In genomic region chr9:107147134-107147533, GRCh38 we compare ENCODE assay signal across 29 cellular contexts.
"Had no signal": no experiment of that assay in that cellular context is flagged by ENCODE, and none has a peak within 500 bp of the region (broad histone marks: within the 10 kb centered on the region; RNA-seq: fewer than 3 reads in every experiment).

No MANE protein-coding gene starts in this region.

- FAIRE-seq: bronchial epithelial cell had no signal

- H3K4me1 ChIP-seq: body of pancreas, SJCRH30 had no signal

- H3K27me3 ChIP-seq: ascending aorta, body of pancreas had no signal

- H3K9me3 ChIP-seq: ascending aorta, body of pancreas, SJCRH30 had no signal

- H3K4me3 ChIP-seq: ascending aorta, body of pancreas, SJCRH30 had no signal

- H3K27ac Mint-ChIP-seq: activated CD4-positive, alpha-beta T cell treated with anti-CD3 and anti-CD28 coated beads, Interleukin-2, amount 10 ng/mL, durations not matched to agents 24 days and 14 days; activated CD8-positive, alpha-beta memory T cell treated with anti-CD3 and anti-CD28 coated beads, Interleukin-2, amount 10 ng/mL, durations not matched to agents 7 days and 5 days; activated naive CD4-positive, alpha-beta T cell treated with anti-CD3 and anti-CD28 coated beads, Interleukin-2, amount 50 U/mL, for 24 hours; activated T-cell treated with anti-CD3 and anti-CD28 coated beads, Interleukin-2, amount 50 U/mL, for 24 hours; activated T-helper 1 cell treated with anti-CD3 and anti-CD28 coated beads, Interleukin-12 subunit alpha, Interleukin-12 subunit beta, Interleukin-2, Interleukin-4 antibody, amounts not matched to agents 30 ng/mL and 10 ng/mL and 1 ng/mL, durations not matched to agents 14 hours and 24 hours and 36 hours; T-helper 17 cell; WTC11 had no signal

- H3K36me3 Mint-ChIP-seq: activated CD8-positive, alpha-beta memory T cell treated with anti-CD3 and anti-CD28 coated beads, Interleukin-2, amount 10 ng/mL, durations not matched to agents 7 days and 5 days; activated naive CD4-positive, alpha-beta T cell treated with anti-CD3 and anti-CD28 coated beads, Interleukin-2, amount 50 U/mL, for 24 hours; WTC11 had no signal

- H3K36me3 ChIP-seq: ascending aorta, SJCRH30 had no signal

- H3K4me3 Mint-ChIP-seq: activated CD4-positive, alpha-beta T cell treated with anti-CD3 and anti-CD28 coated beads, Interleukin-2, amount 10 ng/mL, durations not matched to agents 24 days and 14 days; activated CD8-positive, alpha-beta memory T cell treated with anti-CD3 and anti-CD28 coated beads, Interleukin-2, amount 10 ng/mL, durations not matched to agents 7 days and 5 days; activated naive CD4-positive, alpha-beta T cell treated with anti-CD3 and anti-CD28 coated beads, Interleukin-2, amount 50 U/mL, for 24 hours; activated T-cell treated with anti-CD3 and anti-CD28 coated beads, Interleukin-2, amount 50 U/mL, for 24 hours; activated T-helper 1 cell treated with anti-CD3 and anti-CD28 coated beads, Interleukin-12 subunit alpha, Interleukin-12 subunit beta, Interleukin-2, Interleukin-4 antibody, amounts not matched to agents 30 ng/mL and 10 ng/mL and 1 ng/mL, durations not matched to agents 14 hours and 24 hours and 36 hours; T-helper 17 cell; WTC11 had no signal

- H3K4me1 Mint-ChIP-seq: activated CD4-positive, alpha-beta T cell treated with anti-CD3 and anti-CD28 coated beads, Interleukin-2, amount 10 ng/mL, durations not matched to agents 24 days and 14 days; activated CD8-positive, alpha-beta memory T cell treated with anti-CD3 and anti-CD28 coated beads, Interleukin-2, amount 10 ng/mL, durations not matched to agents 7 days and 5 days; activated naive CD4-positive, alpha-beta T cell treated with anti-CD3 and anti-CD28 coated beads, Interleukin-2, amount 50 U/mL, for 24 hours; T-helper 17 cell; WTC11 had no signal

- H3K9me3 Mint-ChIP-seq: activated CD4-positive, alpha-beta T cell treated with anti-CD3 and anti-CD28 coated beads, Interleukin-2, amount 10 ng/mL, durations not matched to agents 24 days and 14 days; activated naive CD4-positive, alpha-beta T cell treated with anti-CD3 and anti-CD28 coated beads, Interleukin-2, amount 50 U/mL, for 24 hours; activated T-helper 1 cell treated with anti-CD3 and anti-CD28 coated beads, Interleukin-12 subunit alpha, Interleukin-12 subunit beta, Interleukin-2, Interleukin-4 antibody, amounts not matched to agents 30 ng/mL and 10 ng/mL and 1 ng/mL, durations not matched to agents 14 hours and 24 hours and 36 hours had no signal

- DNase-seq: activated CD4-positive, alpha-beta T cell treated with anti-CD3 and anti-CD28 coated beads for 1 hour; activated CD4-positive, alpha-beta T cell treated with anti-CD3 and anti-CD28 coated beads, Interleukin-2, amount 10 ng/mL, durations not matched to agents 24 days and 14 days; activated CD4-positive, alpha-beta T cell treated with anti-CD3 and anti-CD28 coated beads, Interleukin-2, amount 50 U/mL, for 48 hours; activated CD8-positive, alpha-beta memory T cell treated with anti-CD3 and anti-CD28 coated beads, Interleukin-2, amount 10 ng/mL, durations not matched to agents 7 days and 5 days; activated effector memory CD4-positive, alpha-beta T cell treated with Interleukin-2 at 50 U/mL for 16 hours; activated naive CD4-positive, alpha-beta T cell; activated T-cell treated with anti-CD3 and anti-CD28 coated beads, Interleukin-2, amount 50 U/mL, for 24 hours; body of pancreas; cerebellar nuclear complex; Kasumi-1; KBM-7; NCI-H1105 treated with DMSO at 0.1 percent for 48 hours; NCI-H1436 treated with DMSO at 0.1 percent for 48 hours; NCI-H187; NCI-H2081; NCI-H446; NCI-H748 treated with DMSO at 0.1 percent for 48 hours; RPMI8226; SJCRH30; SW 1271; T-helper 17 cell; T-helper 9 cell had no signal

- H3K27me3 Mint-ChIP-seq: activated CD4-positive, alpha-beta T cell treated with anti-CD3 and anti-CD28 coated beads, Interleukin-2, amount 10 ng/mL, durations not matched to agents 24 days and 14 days had no signal

- H3K27ac ChIP-seq: ascending aorta, body of pancreas, SJCRH30 had no signal

- ATAC-seq: activated CD8-positive, alpha-beta memory T cell treated with anti-CD3 and anti-CD28 coated beads, Interleukin-2, amount 10 ng/mL, durations not matched to agents 7 days and 5 days; body of pancreas; Right ventricle myocardium inferior; SK-N-SH treated with all-trans-retinoic acid at 6 μM for 48 hours; T-helper 17 cell; WTC11 had no signal
